Comparison of ENCODE assay signal across 13 cellular contexts in the genomic region with DNA sequence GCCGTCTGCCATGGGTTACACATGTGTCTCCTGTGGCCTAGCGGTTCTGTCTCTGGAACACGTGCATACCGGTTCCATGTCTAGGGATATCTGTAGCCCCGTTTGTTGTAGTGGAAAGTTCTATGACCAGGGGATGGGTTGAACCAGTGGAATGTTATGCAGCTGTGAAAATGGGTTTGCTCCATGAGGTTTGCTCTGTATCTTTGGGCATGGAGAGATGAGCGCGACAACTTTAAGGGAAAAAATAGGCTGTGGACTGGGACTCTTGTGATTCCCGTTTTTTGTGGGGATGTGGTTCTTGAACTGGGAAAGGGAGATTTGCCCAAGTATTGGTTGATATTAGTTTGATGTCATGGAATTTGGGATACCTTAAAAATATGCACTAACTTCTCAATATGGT.
DNase-seq lines count a peak whose midpoint lies in the region; ATAC-seq and TF ChIP-seq lines count a peak whose summit lies in the region.
"Had no signal": no experiment of that assay in that cellular context is flagged by ENCODE, and none has a peak within 500 bp of the region (broad histone marks: within the 10 kb centered on the region; RNA-seq: fewer than 3 reads in every experiment).

No MANE protein-coding gene starts in this region.

- 90% methylated on average over 8 of the region's 8 CpGs for WGBS in tibial nerve, 2 donors

- peaks cover 4% of the 10 kb centered on the region for H3K36me3 ChIP-seq in CD8-positive, alpha-beta T cell (ENCODE audit: insufficient read depth, low read length)
- H3K36me3 ChIP-seq in SK-N-MC (ENCODE audit: insufficient read depth, low read length) (no peaks in the 10 kb centered on the region), neural progenitor cell (no peaks in the 10 kb centered on the region), tibial nerve (peaks cover 0 to 48% (median 0%) of the 10 kb centered on the region in 3 donors)

- POLR2A ChIA-PET in CD8-positive, alpha-beta T cell (lab: Charles Lee) = no interaction called here

- H3K4me1 Mint-ChIP-seq in CD8-positive, alpha-beta T cell (ENCODE audit: low read depth) = peaks cover 5% of the 10 kb centered on the region
- H3K4me1 Mint-ChIP-seq in endothelial cell (ENCODE audit: unreplicated experiment) = no peaks in the 10 kb centered on the region
- peaks cover 69% of the 10 kb centered on the region for H3K4me1 Mint-ChIP-seq in neural progenitor cell
- no peaks in the 10 kb centered on the region for H3K4me1 Mint-ChIP-seq in CD14-positive monocyte
- H3K4me1 Mint-ChIP-seq: CD4-positive, CD25-positive, alpha-beta regulatory T cell; IgD-negative memory B cell had no signal

- H3K79me2 ChIP-seq in neural progenitor cell (ENCODE audit: low read depth) = no peaks in the 10 kb centered on the region

- H2AFZ ChIP-seq in neural progenitor cell (replicated peaks) = no peak overlapping the region
- H2AFZ ChIP-seq: GM23248 had no signal

- DNase-seq in CD8-positive, alpha-beta T cell = no peak
- no peak for DNase-seq in SK-N-MC (ENCODE audit: low read depth, low spot score)
- no peak for DNase-seq in endothelial cell (ENCODE audit: low spot score)
- no peak for DNase-seq in neural progenitor cell (ENCODE audit: low spot score)
- DNase-seq in tibial nerve (ENCODE audit: low spot score in 2 of 2) = no peak
- no peak for DNase-seq in CD14-positive monocyte (ENCODE audit: low spot score)
- DNase-seq: Calu3; CD4-positive, CD25-positive, alpha-beta regulatory T cell; DMS 273 treated with DMSO at 0.1 percent for 48 hours; GM23248 had no signal

- no peaks in the 10 kb centered on the region for H3K27me3 Mint-ChIP-seq in CD8-positive, alpha-beta T cell (ENCODE audit: low read depth)
- H3K27me3 Mint-ChIP-seq in endothelial cell (ENCODE audit: unreplicated experiment) (peaks cover 11% of the 10 kb centered on the region), neural progenitor cell (ENCODE audit: insufficient read depth, low read depth) (peaks cover 6% of the 10 kb centered on the region), CD14-positive monocyte (ENCODE audit: low read depth in 3 of 3) (peaks cover 0 to 1% (median 0%) of the 10 kb centered on the region in 3 donors)
- H3K27me3 Mint-ChIP-seq: CD4-positive, CD25-positive, alpha-beta regulatory T cell; IgD-negative memory B cell had no signal

- H3K27ac ChIP-seq in CD8-positive, alpha-beta T cell (ENCODE audit: low read depth, low read length) = no peak overlapping the region
- peak overlapping the region; percentile 62 for H3K27ac ChIP-seq in SK-N-MC
- no peak overlapping the region for H3K27ac ChIP-seq in neural progenitor cell
- H3K27ac ChIP-seq in tibial nerve = peak overlapping the region in 1 of 4 donors; percentile 27
- H3K27ac ChIP-seq: GM23248 had no signal

- no peaks in the 10 kb centered on the region for H3K27me3 ChIP-seq in CD8-positive, alpha-beta T cell (ENCODE audit: insufficient read depth, low read length)
- no peaks in the 10 kb centered on the region for H3K27me3 ChIP-seq in neural progenitor cell
- H3K27me3 ChIP-seq in tibial nerve = no peaks in the 10 kb centered on the region

- intact Hi-C loops in CD8-positive, alpha-beta T cell (cut with DNase I, micrococcal nuclease) = no loop called here
- intact Hi-C loops in CD14-positive monocyte (cut with micrococcal nuclease) = no loop called here

- H3K36me3 Mint-ChIP-seq in CD8-positive, alpha-beta T cell = peaks cover 28% of the 10 kb centered on the region
- H3K36me3 Mint-ChIP-seq in endothelial cell (ENCODE audit: low read depth, unreplicated experiment) (peaks cover 12% of the 10 kb centered on the region), neural progenitor cell (peaks cover 9% of the 10 kb centered on the region), CD14-positive monocyte (peaks cover 52 to 66% of the 10 kb centered on the region in 2 donors)
- H3K36me3 Mint-ChIP-seq: IgD-negative memory B cell had no signal

- no peak for TF ChIP-seq CTCF in CD8-positive, alpha-beta T cell (IDR thresholded peaks at IDR 0.05)
- no peak for TF ChIP-seq CTCF in endothelial cell (IDR thresholded peaks at IDR 0.05; ENCODE audit: unreplicated experiment)
- no peak for TF ChIP-seq CTCF in neural progenitor cell (IDR thresholded peaks at IDR 0.05)
- TF ChIP-seq CTCF in tibial nerve (IDR thresholded peaks at IDR 0.05) = no peak
- no peak for TF ChIP-seq CTCF in CD14-positive monocyte (IDR thresholded peaks at IDR 0.05)

- no peak overlapping the region for H3K4me3 ChIP-seq in CD8-positive, alpha-beta T cell (ENCODE audit: low read depth, low read length)
- no peak overlapping the region for H3K4me3 ChIP-seq in SK-N-MC
- no peak overlapping the region for H3K4me3 ChIP-seq in neural progenitor cell
- H3K4me3 ChIP-seq in tibial nerve = no peak overlapping the region
- H3K4me3 ChIP-seq: GM23248 had no signal

- TF ChIP-seq EP300 in tibial nerve (IDR thresholded peaks at IDR 0.05) = no peak

- H3K9ac ChIP-seq in SK-N-MC (ENCODE audit: insufficient read length) (no peak overlapping the region), neural progenitor cell (no peak overlapping the region)
- H3K9ac ChIP-seq: GM23248 had no signal

- no peak for ATAC-seq in CD8-positive, alpha-beta T cell
- no peak for ATAC-seq in GM18517 (IDR thresholded peaks at IDR 0.05; ENCODE audit: unreplicated experiment)
- ATAC-seq: HCT116 had no signal

- no peak overlapping the region for H3K4me3 Mint-ChIP-seq in CD8-positive, alpha-beta T cell
- H3K4me3 Mint-ChIP-seq in endothelial cell (ENCODE audit: unreplicated experiment) (peak overlapping the region; percentile 72), neural progenitor cell (peak overlapping the region; percentile 6), CD14-positive monocyte (no peak overlapping the region)
- H3K4me3 Mint-ChIP-seq: CD4-positive, CD25-positive, alpha-beta regulatory T cell; IgD-negative memory B cell had no signal

- no peaks in the 10 kb centered on the region for H3K9me3 Mint-ChIP-seq in CD8-positive, alpha-beta T cell
- H3K9me3 Mint-ChIP-seq in endothelial cell (ENCODE audit: unreplicated experiment) (no peaks in the 10 kb centered on the region), neural progenitor cell (no peaks in the 10 kb centered on the region), CD14-positive monocyte (no peaks in the 10 kb centered on the region)
- H3K9me3 Mint-ChIP-seq: CD4-positive, CD25-positive, alpha-beta regulatory T cell; IgD-negative memory B cell had no signal

- CTCF ChIA-PET in CD8-positive, alpha-beta T cell (lab: Charles Lee) = no interaction called here

- TF ChIP-seq POLR2A in tibial nerve (IDR thresholded peaks at IDR 0.05) = no peak

- peaks cover 32% of the 10 kb centered on the region for H3F3A ChIP-seq in neural progenitor cell (ENCODE audit: low read depth)

- peak overlapping the region; percentile 52 for H3K27ac Mint-ChIP-seq in CD8-positive, alpha-beta T cell
- H3K27ac Mint-ChIP-seq in endothelial cell (ENCODE audit: unreplicated experiment) (no peak overlapping the region), neural progenitor cell (peak overlapping the region; percentile 13), CD14-positive monocyte (no peak overlapping the region)
- H3K27ac Mint-ChIP-seq: CD4-positive, CD25-positive, alpha-beta regulatory T cell had no signal

- no peaks in the 10 kb centered on the region for H3K4me1 ChIP-seq in CD8-positive, alpha-beta T cell (ENCODE audit: insufficient read depth, low read length)
- H3K4me1 ChIP-seq in neural progenitor cell (peaks cover 36% of the 10 kb centered on the region), tibial nerve (peaks cover 0 to 46% (median 27%) of the 10 kb centered on the region in 4 donors)

- H4K20me1 ChIP-seq in neural progenitor cell (ENCODE audit: low read depth) = peaks cover 62% of the 10 kb centered on the region

- H3K9me3 ChIP-seq in CD8-positive, alpha-beta T cell (ENCODE audit: low read length) = no peaks in the 10 kb centered on the region
- H3K9me3 ChIP-seq in SK-N-MC (ENCODE audit: low read depth, low read length) (no peaks in the 10 kb centered on the region), neural progenitor cell (ENCODE audit: low read depth) (no peaks in the 10 kb centered on the region), tibial nerve (no peaks in the 10 kb centered on the region)

- no peak overlapping the region for H3K4me2 ChIP-seq in neural progenitor cell

Comparison
In these comparisons a context has a peak if more than half of its experiments do, and no peak if none do; other contexts are left out.
1. H3K27ac Mint-ChIP-seq: peak in CD8-positive, alpha-beta T cell (single experiment) and neural progenitor cell (single experiment); none in endothelial cell (single experiment) and CD14-positive monocyte (0 of 7).
2. H3K4me3 Mint-ChIP-seq: peak in endothelial cell (single experiment) and neural progenitor cell (single experiment); none in CD8-positive, alpha-beta T cell (single experiment) and CD14-positive monocyte (0 of 2).